ENCODE assay signal across 13 cellular contexts in the genomic region with DNA sequence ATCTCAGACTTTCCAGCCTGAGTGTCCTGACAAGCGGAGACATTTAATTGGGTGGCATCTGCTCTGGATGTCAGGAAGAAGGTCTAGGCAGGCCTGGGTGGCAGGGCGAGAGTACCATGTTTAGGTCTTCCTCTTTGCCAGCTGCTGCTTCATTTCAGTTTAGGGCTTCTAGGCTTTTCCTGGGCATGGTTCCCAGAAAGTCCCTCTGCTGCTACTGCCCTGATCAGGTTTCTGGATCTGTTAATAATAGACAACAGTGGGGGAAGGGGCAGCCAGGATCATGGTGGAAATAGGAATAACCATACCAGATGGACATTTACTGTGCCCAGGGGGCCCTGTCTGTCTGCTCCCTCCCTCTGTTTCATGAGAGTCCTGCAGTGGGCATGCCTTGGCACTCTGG. TPM values are rescaled to one million over a fixed set of nuclear protein-coding genes. Genes with fewer than 3 reads are reported as not detected.
DNase-seq lines count a peak whose midpoint lies in the region; ATAC-seq and TF ChIP-seq lines count a peak whose summit lies in the region.
"Had no signal": no experiment of that assay in that cellular context is flagged by ENCODE, and none has a peak within 500 bp of the region (broad histone marks: within the 10 kb centered on the region; RNA-seq: fewer than 3 reads in every experiment).

No MANE protein-coding gene starts in this region.

- H3K9me3 Mint-ChIP-seq in chondrocyte (ENCODE audit: low read depth), result no peaks in the 10 kb centered on the region
- H3K9me3 Mint-ChIP-seq: activated naive CD4-positive, alpha-beta T cell treated with anti-CD3 and anti-CD28 coated beads, Interleukin-2, amount 10 ng/mL, durations not matched to agents 7 days and 5 days had no signal

- no peaks in the 10 kb centered on the region for H3K79me2 ChIP-seq in parathyroid adenoma

- ATAC-seq in activated CD4-positive, CD25-positive, alpha-beta regulatory T cell treated with anti-CD3 and anti-CD28 coated beads, Interleukin-2, amount 50 U/mL, for 24 hours, result no peak
- ATAC-seq: sciatic nerve had no signal

- H2AFZ ChIP-seq in parathyroid adenoma, result peak overlapping the region; percentile 86

- H3K4me3 ChIP-seq in parathyroid adenoma (ENCODE audit: low read depth, low read length), result no peak overlapping the region
- H3K4me3 ChIP-seq: HAP-1 had no signal

- H3K27me3 Mint-ChIP-seq in chondrocyte (ENCODE audit: low read depth), result no peaks in the 10 kb centered on the region

- peaks cover 38% of the 10 kb centered on the region for H3K4me1 Mint-ChIP-seq in chondrocyte (ENCODE audit: low read depth)
- H3K4me1 Mint-ChIP-seq: activated naive CD4-positive, alpha-beta T cell treated with anti-CD3 and anti-CD28 coated beads, Interleukin-2, amount 10 ng/mL, durations not matched to agents 7 days and 5 days had no signal

- no peak overlapping the region for H3K9ac ChIP-seq in parathyroid adenoma

- peak overlapping the region; percentile 89 for H3K27ac Mint-ChIP-seq in chondrocyte (ENCODE audit: unreplicated experiment)
- H3K27ac Mint-ChIP-seq: activated naive CD4-positive, alpha-beta T cell treated with anti-CD3 and anti-CD28 coated beads, Interleukin-2, amount 10 ng/mL, durations not matched to agents 7 days and 5 days had no signal

- H3K4me2 ChIP-seq in parathyroid adenoma (ENCODE audit: low read length), result peak overlapping the region; percentile 55

- peak; percentile 63 for DNase-seq in DMS153 treated with DMSO at 0.1 percent for 48 hours (lab: John Stamatoyannopoulos, UW; ENCODE audit: unreplicated experiment)
- DNase-seq in NCI-H2029 treated with DMSO at 0.1 percent for 48 hours (lab: John Stamatoyannopoulos, UW), result peak; percentile 39
- no peak for DNase-seq in chondrocyte (ENCODE audit: low spot score)
- no peak for DNase-seq in KG1 (lab: John Stamatoyannopoulos, UW)
- no peak for DNase-seq in KBM-7
- DNase-seq in NCI-H1436 treated with DMSO at 0.1 percent for 48 hours (lab: John Stamatoyannopoulos, UW), result no peak
- DNase-seq: activated naive CD4-positive, alpha-beta T cell treated with anti-CD3 and anti-CD28 coated beads, Interleukin-2, amount 10 ng/mL, durations not matched to agents 7 days and 5 days; NCI-H1048; RPMI8226 had no signal

- H3K27ac ChIP-seq in parathyroid adenoma, result no peak overlapping the region

- H3K4me1 ChIP-seq in parathyroid adenoma, result peaks cover 23% of the 10 kb centered on the region
- H3K4me1 ChIP-seq: HAP-1 had no signal

- no peak overlapping the region for H3K4me3 Mint-ChIP-seq in chondrocyte (ENCODE audit: unreplicated experiment)
- H3K4me3 Mint-ChIP-seq: activated naive CD4-positive, alpha-beta T cell treated with anti-CD3 and anti-CD28 coated beads, Interleukin-2, amount 10 ng/mL, durations not matched to agents 7 days and 5 days had no signal

- H3K27me3 ChIP-seq in parathyroid adenoma (ENCODE audit: control insufficient read depth, insufficient read depth, low read length), result no peaks in the 10 kb centered on the region

- H3K36me3 Mint-ChIP-seq in chondrocyte (ENCODE audit: low read depth), result no peaks in the 10 kb centered on the region
- H3K36me3 Mint-ChIP-seq: activated naive CD4-positive, alpha-beta T cell treated with anti-CD3 and anti-CD28 coated beads, Interleukin-2, amount 10 ng/mL, durations not matched to agents 7 days and 5 days had no signal

- H3K36me3 ChIP-seq in parathyroid adenoma (ENCODE audit: control insufficient read depth, insufficient read depth, low read length), result no peaks in the 10 kb centered on the region
- H3K36me3 ChIP-seq: HAP-1 had no signal

- TF ChIP-seq CTCF in chondrocyte (IDR thresholded peaks at IDR 0.05) (no peak), parathyroid adenoma (IDR thresholded peaks at IDR 0.05) (no peak)

- in situ Hi-C loops in KBM-7 (cut with MboI; ENCODE audit: low pct_unique_long_range_greater_than_20kb, low sequenced_read_pairs), result no loop called here

- H3K9me3 ChIP-seq in parathyroid adenoma (ENCODE audit: control insufficient read depth, low read length), result no peaks in the 10 kb centered on the region
- H3K9me3 ChIP-seq: HAP-1 had no signal

RNA-seq across cellular contexts. Expression of gene PLCD4, which starts 2.3 kb away (rescaled TPM):
- total RNA-seq in chondrocyte, result 4.1 to 8.6 TPM (median 5.0 TPM) in 3 replicates

RNA-seq across cellular contexts. Expression of gene CNOT9, which starts 36.8 kb away (rescaled TPM):
- total RNA-seq in chondrocyte, result 32.3 to 46.2 TPM (median 32.4 TPM) in 3 replicates

RNA-seq across cellular contexts. Expression of gene USP37, which starts 37.3 kb away (rescaled TPM):
- total RNA-seq in chondrocyte, result 9.5 to 14.6 TPM (median 10.0 TPM) in 3 replicates

RNA-seq across cellular contexts. Expression of gene ZNF142, which starts 54.0 kb away (rescaled TPM):
- 26.5 to 34.3 TPM (median 26.6 TPM) in 3 replicates for total RNA-seq in chondrocyte

RNA-seq across cellular contexts. Expression of gene BCS1L, which starts 54.0 kb away (rescaled TPM):
- total RNA-seq in chondrocyte, result 24.5 to 44.9 TPM (median 30.0 TPM) in 3 replicates

Comparison
In these comparisons a context has a peak if more than half of its experiments do, and no peak if none do; other contexts are left out.
1. DNase-seq: peak in DMS153 treated with DMSO at 0.1 percent for 48 hours (single experiment) and NCI-H2029 treated with DMSO at 0.1 percent for 48 hours (single experiment); none in chondrocyte (single experiment), KG1 (single experiment), KBM-7 (single experiment) and NCI-H1436 treated with DMSO at 0.1 percent for 48 hours (single experiment).